3 cellular contexts compared by ENCODE assay signal in the genomic region with DNA sequence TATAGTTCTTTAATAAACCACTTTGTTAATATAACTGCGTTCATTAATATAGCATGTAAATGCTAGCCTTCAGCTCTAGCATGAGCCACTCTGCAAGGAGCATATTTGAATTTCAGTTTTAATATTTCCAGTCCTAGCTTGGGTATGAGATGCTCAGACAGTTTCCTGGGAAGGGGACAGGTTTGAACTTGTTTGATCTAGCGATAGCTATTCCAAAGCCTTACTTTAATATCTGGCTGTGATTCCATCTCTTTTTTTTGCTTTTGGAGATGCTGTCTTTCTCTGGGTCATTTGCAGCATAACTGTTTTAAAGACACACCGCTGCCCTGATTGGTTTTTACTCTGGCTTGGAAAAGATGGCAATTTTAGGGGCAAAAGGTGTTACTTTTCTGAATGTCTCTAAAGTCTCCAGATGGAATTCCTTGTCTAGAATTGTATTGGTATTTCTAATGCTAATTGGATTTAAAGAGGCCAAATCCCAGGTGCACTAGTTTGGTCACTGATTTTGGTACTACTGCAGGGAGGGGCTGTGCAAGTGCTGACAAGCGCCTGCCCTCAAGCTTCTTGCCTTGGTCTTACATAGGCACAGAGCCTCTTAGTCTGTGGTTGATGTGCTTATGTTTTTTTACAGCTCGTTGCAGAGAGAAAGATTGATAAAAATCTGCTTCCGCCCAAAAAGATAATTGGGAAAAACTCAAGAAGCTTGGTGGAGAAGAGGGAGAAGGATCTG.
TF ChIP-seq lines count a peak whose summit lies in the region.

No MANE protein-coding gene starts in this region.

TF ChIP-seq in SK-N-SH, 30 proteins besides CTCF, POLR2A, EP300 and RAD21:
- TF ChIP-seq GABPA (IDR thresholded peaks at IDR 0.05; ENCODE audit: low read depth) (no peak), RFX5 (IDR thresholded peaks at IDR 0.05; ENCODE audit: low read length) (no peak), RXRA (IDR thresholded peaks at IDR 0.05; ENCODE audit: borderline replicate concordance, low read depth) (no peak), TEAD4 (IDR thresholded peaks at IDR 0.05; ENCODE audit: borderline replicate concordance, insufficient read depth) (no peak), MXI1 (IDR thresholded peaks at IDR 0.05; ENCODE audit: low read depth, low read length) (no peak), ELF1 (IDR thresholded peaks at IDR 0.05) (no peak), RCOR1 (IDR thresholded peaks at IDR 0.05; ENCODE audit: low read length) (no peak), TCF12 (IDR thresholded peaks at IDR 0.05) (no peak)
- TF ChIP-seq, protein P1, sequence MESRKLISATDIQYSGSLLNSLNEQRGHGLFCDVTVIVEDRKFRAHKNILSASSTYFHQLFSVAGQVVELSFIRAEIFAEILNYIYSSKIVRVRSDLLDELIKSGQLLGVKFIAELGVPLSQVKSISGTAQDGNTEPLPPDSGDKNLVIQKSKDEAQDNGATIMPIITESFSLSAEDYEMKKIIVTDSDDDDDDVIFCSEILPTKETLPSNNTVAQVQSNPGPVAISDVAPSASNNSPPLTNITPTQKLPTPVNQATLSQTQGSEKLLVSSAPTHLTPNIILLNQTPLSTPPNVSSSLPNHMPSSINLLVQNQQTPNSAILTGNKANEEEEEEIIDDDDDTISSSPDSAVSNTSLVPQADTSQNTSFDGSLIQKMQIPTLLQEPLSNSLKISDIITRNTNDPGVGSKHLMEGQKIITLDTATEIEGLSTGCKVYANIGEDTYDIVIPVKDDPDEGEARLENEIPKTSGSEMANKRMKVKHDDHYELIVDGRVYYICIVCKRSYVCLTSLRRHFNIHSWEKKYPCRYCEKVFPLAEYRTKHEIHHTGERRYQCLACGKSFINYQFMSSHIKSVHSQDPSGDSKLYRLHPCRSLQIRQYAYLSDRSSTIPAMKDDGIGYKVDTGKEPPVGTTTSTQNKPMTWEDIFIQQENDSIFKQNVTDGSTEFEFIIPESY (IDR thresholded peaks at IDR 0.05; ENCODE audit: borderline replicate concordance, low read depth): no peak
- TF ChIP-seq, protein P2, sequence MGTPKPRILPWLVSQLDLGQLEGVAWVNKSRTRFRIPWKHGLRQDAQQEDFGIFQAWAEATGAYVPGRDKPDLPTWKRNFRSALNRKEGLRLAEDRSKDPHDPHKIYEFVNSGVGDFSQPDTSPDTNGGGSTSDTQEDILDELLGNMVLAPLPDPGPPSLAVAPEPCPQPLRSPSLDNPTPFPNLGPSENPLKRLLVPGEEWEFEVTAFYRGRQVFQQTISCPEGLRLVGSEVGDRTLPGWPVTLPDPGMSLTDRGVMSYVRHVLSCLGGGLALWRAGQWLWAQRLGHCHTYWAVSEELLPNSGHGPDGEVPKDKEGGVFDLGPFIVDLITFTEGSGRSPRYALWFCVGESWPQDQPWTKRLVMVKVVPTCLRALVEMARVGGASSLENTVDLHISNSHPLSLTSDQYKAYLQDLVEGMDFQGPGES (IDR thresholded peaks at IDR 0.05; ENCODE audit: low read depth, low read length): no peak
- TF ChIP-seq, protein P3, sequence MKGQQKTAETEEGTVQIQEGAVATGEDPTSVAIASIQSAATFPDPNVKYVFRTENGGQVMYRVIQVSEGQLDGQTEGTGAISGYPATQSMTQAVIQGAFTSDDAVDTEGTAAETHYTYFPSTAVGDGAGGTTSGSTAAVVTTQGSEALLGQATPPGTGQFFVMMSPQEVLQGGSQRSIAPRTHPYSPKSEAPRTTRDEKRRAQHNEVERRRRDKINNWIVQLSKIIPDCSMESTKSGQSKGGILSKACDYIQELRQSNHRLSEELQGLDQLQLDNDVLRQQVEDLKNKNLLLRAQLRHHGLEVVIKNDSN (IDR thresholded peaks at IDR 0.05; ENCODE audit: borderline replicate concordance, low read depth): no peak
- TF ChIP-seq, protein P4, sequence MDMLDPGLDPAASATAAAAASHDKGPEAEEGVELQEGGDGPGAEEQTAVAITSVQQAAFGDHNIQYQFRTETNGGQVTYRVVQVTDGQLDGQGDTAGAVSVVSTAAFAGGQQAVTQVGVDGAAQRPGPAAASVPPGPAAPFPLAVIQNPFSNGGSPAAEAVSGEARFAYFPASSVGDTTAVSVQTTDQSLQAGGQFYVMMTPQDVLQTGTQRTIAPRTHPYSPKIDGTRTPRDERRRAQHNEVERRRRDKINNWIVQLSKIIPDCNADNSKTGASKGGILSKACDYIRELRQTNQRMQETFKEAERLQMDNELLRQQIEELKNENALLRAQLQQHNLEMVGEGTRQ (IDR thresholded peaks at IDR 0.05; ENCODE audit: borderline replicate concordance, low read depth, low read length): no peak

TF ChIP-seq in SK-N-SH treated with all-trans-retinoic acid at 6 μM for 48 hours, 23 proteins besides CTCF, POLR2A, EP300 and RAD21 (continues in another document):
- no peak for TF ChIP-seq ZC3H10 (CRISPR knock-in tag; IDR thresholded peaks at IDR 0.05)
- TF ChIP-seq OSR1 (CRISPR knock-in tag; IDR thresholded peaks at IDR 0.05): no peak
- TF ChIP-seq, protein P5, sequence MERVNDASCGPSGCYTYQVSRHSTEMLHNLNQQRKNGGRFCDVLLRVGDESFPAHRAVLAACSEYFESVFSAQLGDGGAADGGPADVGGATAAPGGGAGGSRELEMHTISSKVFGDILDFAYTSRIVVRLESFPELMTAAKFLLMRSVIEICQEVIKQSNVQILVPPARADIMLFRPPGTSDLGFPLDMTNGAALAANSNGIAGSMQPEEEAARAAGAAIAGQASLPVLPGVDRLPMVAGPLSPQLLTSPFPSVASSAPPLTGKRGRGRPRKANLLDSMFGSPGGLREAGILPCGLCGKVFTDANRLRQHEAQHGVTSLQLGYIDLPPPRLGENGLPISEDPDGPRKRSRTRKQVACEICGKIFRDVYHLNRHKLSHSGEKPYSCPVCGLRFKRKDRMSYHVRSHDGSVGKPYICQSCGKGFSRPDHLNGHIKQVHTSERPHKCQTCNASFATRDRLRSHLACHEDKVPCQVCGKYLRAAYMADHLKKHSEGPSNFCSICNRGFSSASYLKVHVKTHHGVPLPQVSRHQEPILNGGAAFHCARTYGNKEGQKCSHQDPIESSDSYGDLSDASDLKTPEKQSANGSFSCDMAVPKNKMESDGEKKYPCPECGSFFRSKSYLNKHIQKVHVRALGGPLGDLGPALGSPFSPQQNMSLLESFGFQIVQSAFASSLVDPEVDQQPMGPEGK (CRISPR knock-in tag; IDR thresholded peaks at IDR 0.05; ENCODE audit: borderline replicate concordance): no peak
- TF ChIP-seq ISL1 (CRISPR knock-in tag; IDR thresholded peaks at IDR 0.05): no peak
- TF ChIP-seq ZFP30 (CRISPR knock-in tag; IDR thresholded peaks at IDR 0.05): no peak
- no peak for TF ChIP-seq BACH2 (CRISPR knock-in tag; IDR thresholded peaks at IDR 0.05; ENCODE audit: borderline replicate concordance)
- no peak for TF ChIP-seq TOX (CRISPR knock-in tag; IDR thresholded peaks at IDR 0.05; ENCODE audit: borderline replicate concordance)
- TF ChIP-seq ESRRG (CRISPR knock-in tag; IDR thresholded peaks at IDR 0.05): no peak
- no peak for TF ChIP-seq PPARA (CRISPR knock-in tag; IDR thresholded peaks at IDR 0.05; ENCODE audit: borderline replicate concordance)
- TF ChIP-seq ZFP3 (CRISPR knock-in tag; IDR thresholded peaks at IDR 0.05): no peak
- TF ChIP-seq, protein P6, sequence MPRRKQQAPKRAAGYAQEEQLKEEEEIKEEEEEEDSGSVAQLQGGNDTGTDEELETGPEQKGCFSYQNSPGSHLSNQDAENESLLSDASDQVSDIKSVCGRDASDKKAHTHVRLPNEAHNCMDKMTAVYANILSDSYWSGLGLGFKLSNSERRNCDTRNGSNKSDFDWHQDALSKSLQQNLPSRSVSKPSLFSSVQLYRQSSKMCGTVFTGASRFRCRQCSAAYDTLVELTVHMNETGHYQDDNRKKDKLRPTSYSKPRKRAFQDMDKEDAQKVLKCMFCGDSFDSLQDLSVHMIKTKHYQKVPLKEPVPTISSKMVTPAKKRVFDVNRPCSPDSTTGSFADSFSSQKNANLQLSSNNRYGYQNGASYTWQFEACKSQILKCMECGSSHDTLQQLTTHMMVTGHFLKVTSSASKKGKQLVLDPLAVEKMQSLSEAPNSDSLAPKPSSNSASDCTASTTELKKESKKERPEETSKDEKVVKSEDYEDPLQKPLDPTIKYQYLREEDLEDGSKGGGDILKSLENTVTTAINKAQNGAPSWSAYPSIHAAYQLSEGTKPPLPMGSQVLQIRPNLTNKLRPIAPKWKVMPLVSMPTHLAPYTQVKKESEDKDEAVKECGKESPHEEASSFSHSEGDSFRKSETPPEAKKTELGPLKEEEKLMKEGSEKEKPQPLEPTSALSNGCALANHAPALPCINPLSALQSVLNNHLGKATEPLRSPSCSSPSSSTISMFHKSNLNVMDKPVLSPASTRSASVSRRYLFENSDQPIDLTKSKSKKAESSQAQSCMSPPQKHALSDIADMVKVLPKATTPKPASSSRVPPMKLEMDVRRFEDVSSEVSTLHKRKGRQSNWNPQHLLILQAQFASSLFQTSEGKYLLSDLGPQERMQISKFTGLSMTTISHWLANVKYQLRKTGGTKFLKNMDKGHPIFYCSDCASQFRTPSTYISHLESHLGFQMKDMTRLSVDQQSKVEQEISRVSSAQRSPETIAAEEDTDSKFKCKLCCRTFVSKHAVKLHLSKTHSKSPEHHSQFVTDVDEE (CRISPR knock-in tag; IDR thresholded peaks at IDR 0.05): no peak
- TF ChIP-seq ZNF70 (CRISPR knock-in tag; IDR thresholded peaks at IDR 0.05): no peak
- TF ChIP-seq, protein P7, sequence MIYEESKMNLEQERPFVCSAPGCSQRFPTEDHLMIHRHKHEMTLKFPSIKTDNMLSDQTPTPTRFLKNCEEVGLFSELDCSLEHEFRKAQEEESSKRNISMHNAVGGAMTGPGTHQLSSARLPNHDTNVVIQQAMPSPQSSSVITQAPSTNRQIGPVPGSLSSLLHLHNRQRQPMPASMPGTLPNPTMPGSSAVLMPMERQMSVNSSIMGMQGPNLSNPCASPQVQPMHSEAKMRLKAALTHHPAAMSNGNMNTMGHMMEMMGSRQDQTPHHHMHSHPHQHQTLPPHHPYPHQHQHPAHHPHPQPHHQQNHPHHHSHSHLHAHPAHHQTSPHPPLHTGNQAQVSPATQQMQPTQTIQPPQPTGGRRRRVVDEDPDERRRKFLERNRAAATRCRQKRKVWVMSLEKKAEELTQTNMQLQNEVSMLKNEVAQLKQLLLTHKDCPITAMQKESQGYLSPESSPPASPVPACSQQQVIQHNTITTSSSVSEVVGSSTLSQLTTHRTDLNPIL (CRISPR knock-in tag; IDR thresholded peaks at IDR 0.05; ENCODE audit: low read depth): no peak

TF ChIP-seq in GM12878, 131 proteins besides CTCF, POLR2A, EP300 and RAD21 (continues in another document):
- TF ChIP-seq ESRRA (IDR thresholded peaks at IDR 0.05; ENCODE audit: low read length) (no peak), ZZZ3 (IDR thresholded peaks at IDR 0.05; ENCODE audit: control insufficient read depth, insufficient read length, low read depth) (no peak), SPI1 (IDR thresholded peaks at IDR 0.05; ENCODE audit: borderline replicate concordance, insufficient read depth, low read depth, low read length) (no peak), ZNF622 (IDR thresholded peaks at IDR 0.05) (no peak), BRCA1 (IDR thresholded peaks at IDR 0.05; ENCODE audit: low read depth, low read length) (no peak), SMARCA5 (IDR thresholded peaks at IDR 0.05) (no peak), SREBF1 (IDR thresholded peaks at IDR 0.05; ENCODE audit: low read length) (no peak), ASH2L (IDR thresholded peaks at IDR 0.05; ENCODE audit: borderline replicate concordance, low read depth) (no peak), CHD2 (IDR thresholded peaks at IDR 0.05; ENCODE audit: borderline replicate concordance, low read depth, low read length) (no peak), RFX5 (IDR thresholded peaks at IDR 0.05; ENCODE audit: low read depth, low read length) (no peak), KDM1A (IDR thresholded peaks at IDR 0.05; ENCODE audit: borderline replicate concordance) (no peak)
- TF ChIP-seq, protein P8, sequence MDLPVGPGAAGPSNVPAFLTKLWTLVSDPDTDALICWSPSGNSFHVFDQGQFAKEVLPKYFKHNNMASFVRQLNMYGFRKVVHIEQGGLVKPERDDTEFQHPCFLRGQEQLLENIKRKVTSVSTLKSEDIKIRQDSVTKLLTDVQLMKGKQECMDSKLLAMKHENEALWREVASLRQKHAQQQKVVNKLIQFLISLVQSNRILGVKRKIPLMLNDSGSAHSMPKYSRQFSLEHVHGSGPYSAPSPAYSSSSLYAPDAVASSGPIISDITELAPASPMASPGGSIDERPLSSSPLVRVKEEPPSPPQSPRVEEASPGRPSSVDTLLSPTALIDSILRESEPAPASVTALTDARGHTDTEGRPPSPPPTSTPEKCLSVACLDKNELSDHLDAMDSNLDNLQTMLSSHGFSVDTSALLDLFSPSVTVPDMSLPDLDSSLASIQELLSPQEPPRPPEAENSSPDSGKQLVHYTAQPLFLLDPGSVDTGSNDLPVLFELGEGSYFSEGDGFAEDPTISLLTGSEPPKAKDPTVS (IDR thresholded peaks at IDR 0.05; ENCODE audit: low read depth, low read length): no peak
- TF ChIP-seq, protein P3 (IDR thresholded peaks at IDR 0.05; ENCODE audit: borderline replicate concordance, extremely low read length, insufficient read depth, low read depth, low read length): no peak
- TF ChIP-seq, protein P9, sequence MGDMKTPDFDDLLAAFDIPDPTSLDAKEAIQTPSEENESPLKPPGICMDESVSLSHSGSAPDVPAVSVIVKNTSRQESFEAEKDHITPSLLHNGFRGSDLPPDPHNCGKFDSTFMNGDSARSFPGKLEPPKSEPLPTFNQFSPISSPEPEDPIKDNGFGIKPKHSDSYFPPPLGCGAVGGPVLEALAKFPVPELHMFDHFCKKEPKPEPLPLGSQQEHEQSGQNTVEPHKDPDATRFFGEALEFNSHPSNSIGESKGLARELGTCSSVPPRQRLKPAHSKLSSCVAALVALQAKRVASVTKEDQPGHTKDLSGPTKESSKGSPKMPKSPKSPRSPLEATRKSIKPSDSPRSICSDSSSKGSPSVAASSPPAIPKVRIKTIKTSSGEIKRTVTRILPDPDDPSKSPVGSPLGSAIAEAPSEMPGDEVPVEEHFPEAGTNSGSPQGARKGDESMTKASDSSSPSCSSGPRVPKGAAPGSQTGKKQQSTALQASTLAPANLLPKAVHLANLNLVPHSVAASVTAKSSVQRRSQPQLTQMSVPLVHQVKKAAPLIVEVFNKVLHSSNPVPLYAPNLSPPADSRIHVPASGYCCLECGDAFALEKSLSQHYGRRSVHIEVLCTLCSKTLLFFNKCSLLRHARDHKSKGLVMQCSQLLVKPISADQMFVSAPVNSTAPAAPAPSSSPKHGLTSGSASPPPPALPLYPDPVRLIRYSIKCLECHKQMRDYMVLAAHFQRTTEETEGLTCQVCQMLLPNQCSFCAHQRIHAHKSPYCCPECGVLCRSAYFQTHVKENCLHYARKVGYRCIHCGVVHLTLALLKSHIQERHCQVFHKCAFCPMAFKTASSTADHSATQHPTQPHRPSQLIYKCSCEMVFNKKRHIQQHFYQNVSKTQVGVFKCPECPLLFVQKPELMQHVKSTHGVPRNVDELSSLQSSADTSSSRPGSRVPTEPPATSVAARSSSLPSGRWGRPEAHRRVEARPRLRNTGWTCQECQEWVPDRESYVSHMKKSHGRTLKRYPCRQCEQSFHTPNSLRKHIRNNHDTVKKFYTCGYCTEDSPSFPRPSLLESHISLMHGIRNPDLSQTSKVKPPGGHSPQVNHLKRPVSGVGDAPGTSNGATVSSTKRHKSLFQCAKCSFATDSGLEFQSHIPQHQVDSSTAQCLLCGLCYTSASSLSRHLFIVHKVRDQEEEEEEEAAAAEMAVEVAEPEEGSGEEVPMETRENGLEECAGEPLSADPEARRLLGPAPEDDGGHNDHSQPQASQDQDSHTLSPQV (IDR thresholded peaks at IDR 0.05): no peak
- TF ChIP-seq, protein P4 (IDR thresholded peaks at IDR 0.05; ENCODE audit: borderline replicate concordance, low read depth, low read length): no peak
